Comparison of ENCODE assay signal across 7 cellular contexts in the genomic region with DNA sequence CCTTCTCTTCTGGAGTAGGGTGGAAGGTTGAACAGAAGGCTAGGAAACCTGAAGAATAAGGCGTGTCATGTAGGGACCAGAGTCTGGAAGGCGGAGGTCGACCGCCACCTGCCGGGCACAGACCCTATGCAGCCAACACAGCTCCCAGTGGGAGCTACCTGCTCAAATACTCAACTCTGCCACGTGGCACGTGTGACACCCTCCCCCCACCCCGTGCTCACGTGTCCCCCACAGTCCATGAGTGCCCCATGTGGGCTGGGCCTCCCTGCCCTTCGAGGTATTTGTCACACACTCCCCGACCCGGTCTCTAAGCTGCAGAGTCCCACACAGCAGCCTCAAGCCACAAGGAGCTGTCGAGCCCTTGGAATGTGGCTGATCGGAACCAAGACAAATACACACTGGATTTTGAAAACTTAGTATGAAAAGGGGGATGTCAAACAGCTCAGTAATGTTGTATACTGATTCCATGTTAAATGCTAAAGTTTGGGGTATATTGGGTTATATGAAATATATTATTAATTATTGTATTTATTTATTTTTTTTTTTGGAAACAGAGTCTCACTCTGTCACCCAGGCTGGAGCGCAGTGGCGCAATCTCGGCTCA. TPM values are rescaled to one million over a fixed set of nuclear protein-coding genes. Genes with fewer than 3 reads are reported as not detected.
A peak's percentile ranks its signal among the peaks of the same experiment; 100 is the strongest.
DNase-seq lines count a peak whose midpoint lies in the region; ATAC-seq, FAIRE-seq and TF ChIP-seq lines count a peak whose summit lies in the region.

No MANE protein-coding gene starts in this region.

- H3K9me3 ChIP-seq in hepatocyte (ENCODE audit: low read depth) = no peaks in the 10 kb centered on the region

- no peaks in the 10 kb centered on the region for H3K9me3 Mint-ChIP-seq in stimulated activated memory B cell treated with anti-CD40 and anti-IgM and Interleukin-4, amounts not matched to agents 10 μg/mL and 1 μg/mL and 100 μg/mL, for 72 hours

- no peak overlapping the region for H3K4me3 Mint-ChIP-seq in stimulated activated memory B cell treated with anti-CD40 and anti-IgM and Interleukin-4, amounts not matched to agents 10 μg/mL and 1 μg/mL and 100 μg/mL, for 72 hours

- 50% methylated on average over 13 of the region's 17 CpGs for WGBS in hepatocyte (ENCODE audit: low lambda C conversion rate, missing lambda C conversion rate)

- H3K27me3 Mint-ChIP-seq in stimulated activated memory B cell treated with anti-CD40 and anti-IgM and Interleukin-4, amounts not matched to agents 10 μg/mL and 1 μg/mL and 100 μg/mL, for 72 hours = peaks cover 8% of the 10 kb centered on the region

- H3K36me3 Mint-ChIP-seq in stimulated activated memory B cell treated with anti-CD40 and anti-IgM and Interleukin-4, amounts not matched to agents 10 μg/mL and 1 μg/mL and 100 μg/mL, for 72 hours = no peaks in the 10 kb centered on the region

- peak; percentile 71 for ATAC-seq in stimulated activated memory B cell treated with anti-CD40 and anti-IgM and Interleukin-4, amounts not matched to agents 10 μg/mL and 1 μg/mL and 100 μg/mL, for 72 hours
- no peak for ATAC-seq in HG02678 (IDR thresholded peaks at IDR 0.05; ENCODE audit: unreplicated experiment)

- no peaks in the 10 kb centered on the region for H3K36me3 ChIP-seq in hepatocyte (replicated peaks; ENCODE audit: insufficient read depth, low read depth)

- no peak overlapping the region for H2AFZ ChIP-seq in hepatocyte

- no peak overlapping the region for H3K27ac Mint-ChIP-seq in stimulated activated memory B cell treated with anti-CD40 and anti-IgM and Interleukin-4, amounts not matched to agents 10 μg/mL and 1 μg/mL and 100 μg/mL, for 72 hours

- TF ChIP-seq CTCF in hepatocyte (IDR thresholded peaks at IDR 0.05; ENCODE audit: poor library complexity) = peak; percentile 57

- H3K9me2 ChIP-seq in hepatocyte (replicated peaks; ENCODE audit: insufficient read depth) = no peaks in the 10 kb centered on the region

- no peak overlapping the region for H3K4me2 ChIP-seq in hepatocyte

- no peaks in the 10 kb centered on the region for H3K27me3 ChIP-seq in hepatocyte

- H3K4me3 ChIP-seq in hepatocyte = no peak overlapping the region

- H4K20me1 ChIP-seq in hepatocyte (ENCODE audit: insufficient read depth, poor library complexity, severe bottlenecking) = no peaks in the 10 kb centered on the region

- H3K79me2 ChIP-seq in hepatocyte = no peaks in the 10 kb centered on the region

- H3K4me1 Mint-ChIP-seq in stimulated activated memory B cell treated with anti-CD40 and anti-IgM and Interleukin-4, amounts not matched to agents 10 μg/mL and 1 μg/mL and 100 μg/mL, for 72 hours = peaks cover 14% of the 10 kb centered on the region

- H3K4me1 ChIP-seq in hepatocyte (ENCODE audit: insufficient read depth) = no peaks in the 10 kb centered on the region

- FAIRE-seq in GM18507 (lab: Jason Lieb, UNC) = peak; percentile 69

- DNase-seq in GM18507 (ENCODE audit: extremely low spot score, insufficient read length, low read depth) = peak; percentile 33
- DNase-seq in NCI-H524 treated with DMSO at 0.1 percent for 48 hours (lab: John Stamatoyannopoulos, UW) = peak; percentile 91
- DNase-seq in activated T-cell treated with anti-CD3 and anti-CD28 coated beads for 1 hour (ENCODE audit: low read depth) = peak; percentile 22
- DNase-seq in hepatocyte (ENCODE audit: low spot score) = peak; percentile 87
- DNase-seq in ureter (ENCODE audit: low spot score) = no peak

- H3K27ac ChIP-seq in hepatocyte = no peak overlapping the region

RNA-seq across cellular contexts. Expression of a gene that starts 11.7 kb away (rescaled TPM):
- total RNA-seq in hepatocyte (13.2 and 15.3 TPM in 2 replicates), ureter (78.1 TPM)
- polyA plus RNA-seq in hepatocyte = 43.4 and 55.5 TPM in 2 replicates

RNA-seq across cellular contexts. Expression of a gene that starts 25.1 kb away (rescaled TPM):
- total RNA-seq in hepatocyte (0.43 and 0.60 TPM in 2 replicates), ureter (not detected)
- not detected in 2 replicates for polyA plus RNA-seq in hepatocyte

RNA-seq across cellular contexts. Expression of a gene that starts 26.6 kb away (rescaled TPM):
- total RNA-seq in hepatocyte (12.8 and 16.4 TPM in 2 replicates), ureter (11.4 TPM)
- 14.6 and 17.0 TPM in 2 replicates for polyA plus RNA-seq in hepatocyte

RNA-seq across cellular contexts. Expression of a gene that starts 36.8 kb away (rescaled TPM):
- 0.16 and 1.1 TPM in 2 replicates for total RNA-seq in hepatocyte
- 0.19 TPM in 1 of 2 replicates, not detected in the other for polyA plus RNA-seq in hepatocyte
- not detected for total RNA-seq in ureter

RNA-seq across cellular contexts. Expression of a gene that starts 37.8 kb away (rescaled TPM):
- total RNA-seq in hepatocyte (0.48 and 1.6 TPM in 2 replicates), ureter (1.4 TPM)
- 0.46 and 0.65 TPM in 2 replicates for polyA plus RNA-seq in hepatocyte
